39 cellular contexts compared by ENCODE assay signal in genomic region chr3:27160779-27161287, GRCh38.
"Had no signal": no experiment of that assay in that cellular context is flagged by ENCODE, and none has a peak within 500 bp of the region (broad histone marks: within the 10 kb centered on the region; RNA-seq: fewer than 3 reads in every experiment).

No MANE protein-coding gene starts in this region.

- H3K9me3 ChIP-seq: adrenal gland, ascending aorta, body of pancreas, breast epithelium had no signal

- ATAC-seq: activated naive CD4-positive, alpha-beta T cell treated with anti-CD3 and anti-CD28 coated beads, Interleukin-2, amount 50 U/mL, for 72 hours; activated naive CD8-positive, alpha-beta T cell treated with anti-CD3 and anti-CD28 coated beads, Interleukin-2, amount 50 U/mL, for 24 hours; activated T-cell treated with anti-CD3 and anti-CD28 coated beads, Interleukin-2, amount 50 U/mL, for 4 hours; activated T-cell treated with anti-CD3 and anti-CD28 coated beads, Interleukin-2, amount 50 U/mL, for 72 hours; activated T-helper 17 cell treated with anti-CD3 and anti-CD28 coated beads, Interleukin-2, amount 50 U/mL, for 72 hours; body of pancreas had no signal

- H3K36me3 ChIP-seq: adrenal gland, ascending aorta, brain microvascular endothelial cell, breast epithelium, cardiac muscle cell had no signal

- H3K27ac Mint-ChIP-seq: activated naive CD4-positive, alpha-beta T cell treated with anti-CD3 and anti-CD28 coated beads for 36 hours; activated naive CD4-positive, alpha-beta T cell treated with anti-CD3 and anti-CD28 coated beads, Interleukin-2, amount 10 ng/mL, durations not matched to agents 7 days and 5 days; activated naive CD4-positive, alpha-beta T cell treated with anti-CD3 and anti-CD28 coated beads, Interleukin-2, amount 50 U/mL, for 24 hours; activated naive CD4-positive, alpha-beta T cell treated with anti-CD3 and anti-CD28 coated beads, Interleukin-2, amount 50 U/mL, for 72 hours; activated naive CD8-positive, alpha-beta T cell; activated naive CD8-positive, alpha-beta T cell treated with anti-CD3 and anti-CD28 coated beads for 36 hours; activated naive CD8-positive, alpha-beta T cell treated with anti-CD3 and anti-CD28 coated beads, Interleukin-2, amount 10 ng/mL, durations not matched to agents 7 days and 5 days; activated naive CD8-positive, alpha-beta T cell treated with anti-CD3 and anti-CD28 coated beads, Interleukin-2, amount 50 U/mL, for 24 hours; activated T-cell treated with anti-CD3 and anti-CD28 coated beads, Interleukin-2, amount 50 U/mL, for 24 hours; activated T-cell treated with anti-CD3 and anti-CD28 coated beads, Interleukin-2, amount 50 U/mL, for 72 hours; activated T-helper 1 cell treated with anti-CD3 and anti-CD28 coated beads, Interleukin-12 subunit alpha, Interleukin-12 subunit beta, Interleukin-2, Interleukin-4 antibody, amounts not matched to agents 30 ng/mL and 10 ng/mL and 1 ng/mL, durations not matched to agents 14 hours and 24 hours and 36 hours; activated T-helper 17 cell treated with anti-CD3 and anti-CD28 coated beads, Interleukin-2, amount 50 U/mL, for 72 hours; activated T-helper 2 cell treated with anti-CD3 and anti-CD28 coated beads, Interferon-gamma antibody, Interleukin-2, Interleukin-4, amounts not matched to agents 10 μg/mL and 5 μg/mL and 100 μg/mL, durations not matched to agents 14 hours and 24 hours and 36 hours; brain had no signal

- DNase-seq: activated effector memory CD4-positive, alpha-beta T cell treated with anti-CD3 and anti-CD28 coated beads, Interleukin-2, amount 50 U/mL, for 16 hours; activated effector memory CD4-positive, alpha-beta T cell treated with Interleukin-2 at 50 U/mL for 16 hours; activated gamma-delta T cell; activated gamma-delta T cell treated with Interleukin-2 at 50 U/mL for 16 hours; activated naive CD4-positive, alpha-beta T cell; activated naive CD4-positive, alpha-beta T cell treated with anti-CD3 and anti-CD28 coated beads for 36 hours; activated naive CD4-positive, alpha-beta T cell treated with anti-CD3 and anti-CD28 coated beads, Interleukin-2, amount 10 ng/mL, durations not matched to agents 7 days and 5 days; activated naive CD4-positive, alpha-beta T cell treated with anti-CD3 and anti-CD28 coated beads, Interleukin-2, amount 50 U/mL, for 16 hours; activated naive CD4-positive, alpha-beta T cell treated with Interleukin-2 at 50 U/mL for 16 hours; activated naive CD8-positive, alpha-beta T cell treated with anti-CD3 and anti-CD28 coated beads for 36 hours; activated naive CD8-positive, alpha-beta T cell treated with anti-CD3 and anti-CD28 coated beads, Interleukin-2, amount 10 ng/mL, durations not matched to agents 7 days and 5 days; activated naive CD8-positive, alpha-beta T cell treated with anti-CD3 and anti-CD28 coated beads, Interleukin-2, amount 50 U/mL, for 24 hours; activated T-cell treated with anti-CD3 and anti-CD28 coated beads, Interleukin-2, amount 50 U/mL, for 24 hours; activated T-cell treated with anti-CD3 and anti-CD28 coated beads, Interleukin-2, amount 50 U/mL, for 4 hours; activated T-cell treated with anti-CD3 and anti-CD28 coated beads, Interleukin-2, amount 50 U/mL, for 48 hours; activated T-cell treated with anti-CD3 and anti-CD28 coated beads, Interleukin-2, amount 50 U/mL, for 72 hours; adrenal gland; amniotic stem cell; amygdala; anterior cingulate cortex; aorta; body of pancreas; brain microvascular endothelial cell; caudate nucleus; central memory CD4-positive, alpha-beta T cell; cerebellar nuclear complex had no signal

- H3K4me3 Mint-ChIP-seq: activated naive CD4-positive, alpha-beta T cell treated with anti-CD3 and anti-CD28 coated beads for 36 hours; activated naive CD4-positive, alpha-beta T cell treated with anti-CD3 and anti-CD28 coated beads, Interleukin-2, amount 10 ng/mL, durations not matched to agents 7 days and 5 days; activated naive CD4-positive, alpha-beta T cell treated with anti-CD3 and anti-CD28 coated beads, Interleukin-2, amount 50 U/mL, for 24 hours; activated naive CD8-positive, alpha-beta T cell; activated naive CD8-positive, alpha-beta T cell treated with anti-CD3 and anti-CD28 coated beads for 36 hours; activated naive CD8-positive, alpha-beta T cell treated with anti-CD3 and anti-CD28 coated beads, Interleukin-2, amount 10 ng/mL, durations not matched to agents 7 days and 5 days; activated naive CD8-positive, alpha-beta T cell treated with anti-CD3 and anti-CD28 coated beads, Interleukin-2, amount 50 U/mL, for 24 hours; activated T-cell treated with anti-CD3 and anti-CD28 coated beads, Interleukin-2, amount 50 U/mL, for 24 hours; activated T-cell treated with anti-CD3 and anti-CD28 coated beads, Interleukin-2, amount 50 U/mL, for 4 hours; activated T-cell treated with anti-CD3 and anti-CD28 coated beads, Interleukin-2, amount 50 U/mL, for 72 hours; activated T-helper 1 cell treated with anti-CD3 and anti-CD28 coated beads, Interleukin-12 subunit alpha, Interleukin-12 subunit beta, Interleukin-2, Interleukin-4 antibody, amounts not matched to agents 30 ng/mL and 10 ng/mL and 1 ng/mL, durations not matched to agents 14 hours and 24 hours and 36 hours; activated T-helper 17 cell treated with anti-CD3 and anti-CD28 coated beads, Interleukin-2, amount 50 U/mL, for 72 hours; brain; central memory CD8-positive, alpha-beta T cell had no signal

- H3K9me3 Mint-ChIP-seq: activated naive CD4-positive, alpha-beta T cell treated with anti-CD3 and anti-CD28 coated beads for 36 hours; activated naive CD4-positive, alpha-beta T cell treated with anti-CD3 and anti-CD28 coated beads, Interleukin-2, amount 10 ng/mL, durations not matched to agents 7 days and 5 days; activated naive CD4-positive, alpha-beta T cell treated with anti-CD3 and anti-CD28 coated beads, Interleukin-2, amount 50 U/mL, for 24 hours; activated naive CD8-positive, alpha-beta T cell treated with anti-CD3 and anti-CD28 coated beads for 36 hours; activated naive CD8-positive, alpha-beta T cell treated with anti-CD3 and anti-CD28 coated beads, Interleukin-2, amount 10 ng/mL, durations not matched to agents 7 days and 5 days; activated naive CD8-positive, alpha-beta T cell treated with anti-CD3 and anti-CD28 coated beads, Interleukin-2, amount 50 U/mL, for 24 hours; activated T-cell treated with anti-CD3 and anti-CD28 coated beads, Interleukin-2, amount 50 U/mL, for 24 hours; activated T-cell treated with anti-CD3 and anti-CD28 coated beads, Interleukin-2, amount 50 U/mL, for 4 hours; activated T-helper 1 cell treated with anti-CD3 and anti-CD28 coated beads, Interleukin-12 subunit alpha, Interleukin-12 subunit beta, Interleukin-2, Interleukin-4 antibody, amounts not matched to agents 30 ng/mL and 10 ng/mL and 1 ng/mL, durations not matched to agents 14 hours and 24 hours and 36 hours; activated T-helper 2 cell treated with anti-CD3 and anti-CD28 coated beads, Interferon-gamma antibody, Interleukin-2, Interleukin-4, amounts not matched to agents 10 μg/mL and 5 μg/mL and 100 μg/mL, durations not matched to agents 14 hours and 24 hours and 36 hours; central memory CD8-positive, alpha-beta T cell had no signal

- FAIRE-seq: bronchial epithelial cell, colon had no signal

- H3K27me3 Mint-ChIP-seq: activated naive CD4-positive, alpha-beta T cell treated with anti-CD3 and anti-CD28 coated beads, Interleukin-2, amount 10 ng/mL, durations not matched to agents 7 days and 5 days; activated naive CD4-positive, alpha-beta T cell treated with anti-CD3 and anti-CD28 coated beads, Interleukin-2, amount 50 U/mL, for 24 hours; activated naive CD8-positive, alpha-beta T cell; activated naive CD8-positive, alpha-beta T cell treated with anti-CD3 and anti-CD28 coated beads for 36 hours; activated naive CD8-positive, alpha-beta T cell treated with anti-CD3 and anti-CD28 coated beads, Interleukin-2, amount 10 ng/mL, durations not matched to agents 7 days and 5 days; activated naive CD8-positive, alpha-beta T cell treated with anti-CD3 and anti-CD28 coated beads, Interleukin-2, amount 50 U/mL, for 24 hours; activated T-cell treated with anti-CD3 and anti-CD28 coated beads, Interleukin-2, amount 50 U/mL, for 24 hours; activated T-helper 17 cell treated with anti-CD3 and anti-CD28 coated beads, Interleukin-2, amount 50 U/mL, for 72 hours; brain; central memory CD8-positive, alpha-beta T cell had no signal

- H3K36me3 Mint-ChIP-seq: activated naive CD4-positive, alpha-beta T cell treated with anti-CD3 and anti-CD28 coated beads, Interleukin-2, amount 10 ng/mL, durations not matched to agents 7 days and 5 days; activated naive CD4-positive, alpha-beta T cell treated with anti-CD3 and anti-CD28 coated beads, Interleukin-2, amount 50 U/mL, for 24 hours; activated naive CD4-positive, alpha-beta T cell treated with anti-CD3 and anti-CD28 coated beads, Interleukin-2, amount 50 U/mL, for 72 hours; activated naive CD8-positive, alpha-beta T cell; activated naive CD8-positive, alpha-beta T cell treated with anti-CD3 and anti-CD28 coated beads for 36 hours; activated naive CD8-positive, alpha-beta T cell treated with anti-CD3 and anti-CD28 coated beads, Interleukin-2, amount 10 ng/mL, durations not matched to agents 7 days and 5 days; brain had no signal

- H3K27me3 ChIP-seq: adrenal gland, ascending aorta, body of pancreas, brain microvascular endothelial cell, breast epithelium, cardiac muscle cell had no signal

- H3K4me1 ChIP-seq: adrenal gland, ascending aorta, body of pancreas, breast epithelium had no signal

- H3K27ac ChIP-seq: adrenal gland, ascending aorta, body of pancreas, brain microvascular endothelial cell, breast epithelium, cardiac muscle cell had no signal

- H3K4me1 Mint-ChIP-seq: activated naive CD4-positive, alpha-beta T cell treated with anti-CD3 and anti-CD28 coated beads, Interleukin-2, amount 10 ng/mL, durations not matched to agents 7 days and 5 days; activated naive CD4-positive, alpha-beta T cell treated with anti-CD3 and anti-CD28 coated beads, Interleukin-2, amount 50 U/mL, for 24 hours; activated naive CD8-positive, alpha-beta T cell treated with anti-CD3 and anti-CD28 coated beads for 36 hours; activated naive CD8-positive, alpha-beta T cell treated with anti-CD3 and anti-CD28 coated beads, Interleukin-2, amount 10 ng/mL, durations not matched to agents 7 days and 5 days; activated naive CD8-positive, alpha-beta T cell treated with anti-CD3 and anti-CD28 coated beads, Interleukin-2, amount 50 U/mL, for 24 hours; activated T-helper 17 cell treated with anti-CD3 and anti-CD28 coated beads, Interleukin-2, amount 50 U/mL, for 72 hours; central memory CD8-positive, alpha-beta T cell had no signal

- H3K4me3 ChIP-seq: adrenal gland, ascending aorta, body of pancreas, breast epithelium, cardiac muscle cell had no signal
